Comparison of ENCODE assay signal across 27 cellular contexts in genomic region chr16:89952049-89952448, GRCh38. TPM values are rescaled to one million over a fixed set of nuclear protein-coding genes. Genes with fewer than 3 reads are reported as not detected.
"Had no signal": no experiment of that assay in that cellular context is flagged by ENCODE, and none has a peak within 500 bp of the region (broad histone marks: within the 10 kb centered on the region; RNA-seq: fewer than 3 reads in every experiment).

No MANE protein-coding gene starts in this region.

- H3K27me3 Mint-ChIP-seq: stimulated activated naive B cell treated with anti-CD40 and anti-IgM and Interleukin-4, amounts not matched to agents 10 μg/mL and 1 μg/mL and 100 μg/mL, for 72 hours had no signal

- H3K4me2 ChIP-seq: hepatocyte had no signal

- H3K27me3 ChIP-seq: esophagus muscularis mucosa, gastroesophageal sphincter, heart left ventricle, hepatocyte, right lobe of liver, tibial nerve, upper lobe of right lung, vagina had no signal

- H3K79me2 ChIP-seq: parathyroid adenoma had no signal

- ATAC-seq: foreskin keratinocyte; gastroesophageal sphincter; heart left ventricle; left lung; naive thymus-derived CD8-positive, alpha-beta T cell; right lobe of liver; stimulated activated naive B cell treated with anti-CD40 and anti-IgM and Interleukin-4, amounts not matched to agents 10 μg/mL and 1 μg/mL and 100 μg/mL, for 72 hours; upper lobe of right lung had no signal

- H3K4me1 Mint-ChIP-seq: endodermal cell had no signal

- H3K27ac ChIP-seq: esophagus muscularis mucosa, foreskin keratinocyte, gastroesophageal sphincter, heart left ventricle, hepatocyte, left lung, neutrophil, parathyroid adenoma, right lobe of liver, thoracic aorta, tibial nerve, upper lobe of right lung, vagina had no signal

- H2AFZ ChIP-seq: hepatocyte, parathyroid adenoma had no signal

- FAIRE-seq: colon, kidney, small intestine had no signal

- H3K9ac ChIP-seq: parathyroid adenoma had no signal

- H3K4me3 Mint-ChIP-seq: dendritic cell treated with granulocyte-macrophage colony-stimulating factor and Interleukin-4, amounts not matched to agents 40 ng/mL and 50 ng/mL, for 4 days; endodermal cell; mesothelial cell of epicardium; stimulated activated naive B cell treated with anti-CD40 and anti-IgM and Interleukin-4, amounts not matched to agents 10 μg/mL and 1 μg/mL and 100 μg/mL, for 72 hours; stimulated activated naive CD8-positive, alpha-beta T cell treated with anti-CD3 and anti-CD28 coated beads, Interleukin-15, Interleukin-2, amounts not matched to agents 100 ng/mL and 50 ng/mL, for 24 hours had no signal

- H3K36me3 ChIP-seq: right lobe of liver had no signal

- H3K4me3 ChIP-seq: esophagus muscularis mucosa, gastroesophageal sphincter, heart left ventricle, hepatocyte, left lung, right lobe of liver, thoracic aorta, tibial nerve, upper lobe of right lung, vagina had no signal

- H3K27ac Mint-ChIP-seq: dendritic cell treated with granulocyte-macrophage colony-stimulating factor and Interleukin-4, amounts not matched to agents 40 ng/mL and 50 ng/mL, for 4 days; endodermal cell; mesothelial cell of epicardium; progenitor cell of endocrine pancreas; stimulated activated naive B cell treated with anti-CD40 and anti-IgM and Interleukin-4, amounts not matched to agents 10 μg/mL and 1 μg/mL and 100 μg/mL, for 72 hours; stimulated activated naive CD8-positive, alpha-beta T cell treated with anti-CD3 and anti-CD28 coated beads, Interleukin-15, Interleukin-2, amounts not matched to agents 100 ng/mL and 50 ng/mL, for 24 hours had no signal

- H3K4me1 ChIP-seq: foreskin keratinocyte, parathyroid adenoma had no signal

- H3K9me3 ChIP-seq: esophagus muscularis mucosa, gastroesophageal sphincter, heart left ventricle, left lung, neutrophil, right lobe of liver, thoracic aorta, tibial nerve, upper lobe of right lung, vagina had no signal

- DNase-seq: effector CD8-positive, alpha-beta T cell; endodermal cell; foreskin keratinocyte; heart left ventricle; kidney; mesenchymal stem cell; right lobe of liver; small intestine; stimulated activated CD4-positive, alpha-beta T cell treated with anti-CD3 and anti-CD28 coated beads, Interleukin-15, amount 100 ng/mL, for 24 hours; stimulated activated CD4-positive, alpha-beta T cell treated with anti-CD3 and anti-CD28 coated beads, Interleukin-2, amount 100 ng/mL, for 48 hours; stimulated activated naive B cell treated with anti-CD40 and anti-IgM and Interleukin-4, amounts not matched to agents 10 μg/mL and 1 μg/mL and 100 μg/mL, for 72 hours; upper lobe of right lung had no signal

- H3K9me3 Mint-ChIP-seq: dendritic cell treated with granulocyte-macrophage colony-stimulating factor and Interleukin-4, amounts not matched to agents 40 ng/mL and 50 ng/mL, for 4 days; mesothelial cell of epicardium; naive thymus-derived CD8-positive, alpha-beta T cell; stimulated activated naive B cell treated with anti-CD40 and anti-IgM and Interleukin-4, amounts not matched to agents 10 μg/mL and 1 μg/mL and 100 μg/mL, for 72 hours; stimulated activated naive CD8-positive, alpha-beta T cell treated with anti-CD3 and anti-CD28 coated beads, Interleukin-15, Interleukin-2, amounts not matched to agents 100 ng/mL and 50 ng/mL, for 24 hours had no signal

RNA-seq across cellular contexts. Expression of gene TUBB3, which starts 28.9 kb away (rescaled TPM):
- polyA plus RNA-seq: naive thymus-derived CD8-positive, alpha-beta T cell had no signal
